9 cellular contexts compared by ENCODE assay signal in the genomic region with DNA sequence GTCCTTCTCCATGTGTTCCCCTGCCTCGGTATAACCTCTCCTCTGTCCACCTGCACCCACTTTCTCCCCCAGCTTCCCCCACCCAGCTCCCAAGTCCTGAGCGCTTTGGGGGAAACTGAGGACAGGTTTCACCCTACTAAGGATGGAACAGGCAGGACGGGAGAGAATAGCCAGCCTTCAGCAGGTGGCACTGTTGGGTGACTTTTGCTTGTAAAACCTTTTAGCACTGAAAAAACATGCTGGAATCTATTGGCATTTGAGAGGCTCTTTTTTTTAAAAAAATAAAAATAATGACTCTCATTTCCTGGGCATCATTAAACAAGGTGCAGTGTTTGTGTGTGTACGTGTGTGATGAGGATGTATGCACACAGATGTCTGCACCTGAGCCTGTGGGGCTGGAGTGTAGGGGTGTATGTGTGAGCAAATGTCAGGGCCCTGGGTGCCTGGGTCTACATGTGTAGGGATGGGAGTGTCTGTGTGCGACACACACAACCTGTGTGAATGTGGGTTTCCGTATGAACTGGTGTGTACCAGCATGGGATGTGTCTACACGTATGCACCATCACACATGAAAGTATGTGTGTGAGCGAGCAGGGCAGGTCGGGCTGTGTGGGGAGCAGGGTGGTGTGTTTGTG.
DNase-seq lines count a peak whose midpoint lies in the region; ATAC-seq and TF ChIP-seq lines count a peak whose summit lies in the region.
"Had no signal": no experiment of that assay in that cellular context is flagged by ENCODE, and none has a peak within 500 bp of the region (broad histone marks: within the 10 kb centered on the region; RNA-seq: fewer than 3 reads in every experiment).

No MANE protein-coding gene starts in this region.

- H2BK12ac ChIP-seq in mesenchymal stem cell (ENCODE audit: low read length in 2 of 2) = peak overlapping the region in 1 of 2 experiments; percentile 70

- peak overlapping the region; percentile 66 for H2AK5ac ChIP-seq in mesenchymal stem cell (ENCODE audit: low read length, severe bottlenecking)

- peak overlapping the region in 1 of 2 experiments; percentile 24 for H3K4ac ChIP-seq in mesenchymal stem cell (ENCODE audit: low read depth in 1 of 2, low read length in 2 of 2)

- no peak overlapping the region for H3K4me3 ChIP-seq in A673 (ENCODE audit: low read depth, low read length, poor library complexity, severe bottlenecking)
- H3K4me3 ChIP-seq in NT2/D1 (ENCODE audit: insufficient read length, low read depth) = no peak overlapping the region
- H3K4me3 ChIP-seq in mesenchymal stem cell (ENCODE audit: insufficient read depth in 1 of 2, low read depth in 1 of 2, low read length in 2 of 2) = no peak overlapping the region
- H3K4me3 ChIP-seq: HAP-1 had no signal

- no peak overlapping the region for H3K9ac ChIP-seq in NT2/D1 (ENCODE audit: insufficient read length, low read depth)
- peak overlapping the region; percentile 62 for H3K9ac ChIP-seq in mesenchymal stem cell (ENCODE audit: low read length)

- no peak overlapping the region for H2BK15ac ChIP-seq in mesenchymal stem cell (ENCODE audit: low read depth, poor library complexity, severe bottlenecking)

- no peak overlapping the region for H3K23ac ChIP-seq in mesenchymal stem cell (ENCODE audit: low read length in 2 of 2)

- TF ChIP-seq CTCF in A673 (conservative IDR thresholded peaks at IDR 0.05; ENCODE audit: low read depth, low read length) = peak; percentile 73

- H3K9me3 ChIP-seq in A673 (ENCODE audit: low read depth, low read length, poor library complexity, severe bottlenecking) (no peaks in the 10 kb centered on the region), NT2/D1 (ENCODE audit: insufficient read depth, low read length) (no peaks in the 10 kb centered on the region), mesenchymal stem cell (ENCODE audit: control insufficient read depth, low read length) (no peaks in the 10 kb centered on the region)
- H3K9me3 ChIP-seq: HAP-1 had no signal

- H3K14ac ChIP-seq in mesenchymal stem cell (ENCODE audit: low read length in 2 of 2) = peak overlapping the region in 1 of 2 experiments; percentile 68

- BruUV-seq in A673 (replicated peaks; lab: Mats Ljungman, UMichigan) = no TSS peak

- no peak overlapping the region for H3K27ac ChIP-seq in A673 (ENCODE audit: low read depth, low read length, poor library complexity, severe bottlenecking)
- no peak overlapping the region for H3K27ac ChIP-seq in mesenchymal stem cell (ENCODE audit: low read length, poor library complexity, severe bottlenecking)

- intact Hi-C loops in A673 (cut with micrococcal nuclease; ENCODE audit: unreplicated experiment) = loop anchor here (5.0 kb wide), 1 partner anchor 986 kb away; no protein-coding TSS in a partner anchor

- H3K4me1 ChIP-seq in A673 (ENCODE audit: insufficient read depth, low read length, poor library complexity, severe bottlenecking) (peaks cover 26% of the 10 kb centered on the region), NT2/D1 (ENCODE audit: insufficient read depth, insufficient read length) (peaks cover 10% of the 10 kb centered on the region), mesenchymal stem cell (ENCODE audit: control insufficient read depth, insufficient read depth, low read depth, low read length) (peaks cover 20% of the 10 kb centered on the region)
- H3K4me1 ChIP-seq: HAP-1 had no signal

- WGBS in mesenchymal stem cell = 81% methylated on average over 9 of the region's 9 CpGs

- no peaks in the 10 kb centered on the region for H3K79me1 ChIP-seq in mesenchymal stem cell (replicated peaks; ENCODE audit: low read length, poor library complexity, severe bottlenecking)

- H3K18ac ChIP-seq in mesenchymal stem cell (ENCODE audit: low read depth in 1 of 2, low read length in 2 of 2) = peak overlapping the region in 1 of 2 experiments; percentile 54

- DNase-seq in A673 (ENCODE audit: low spot score) = peak; percentile 39
- DNase-seq in GM03348 (ENCODE audit: low spot score) = peak; percentile 83
- DNase-seq in NT2/D1 (ENCODE audit: low read depth, low spot score) = peak; percentile 8
- DNase-seq in dermis blood vessel endothelial cell = peak; percentile 66
- peak; percentile 66 for DNase-seq in mesenchymal stem cell
- no peak for DNase-seq in activated CD8-positive, alpha-beta memory T cell treated with anti-CD3 and anti-CD28 coated beads for 24 hours
- DNase-seq in NCI-H2227 (lab: John Stamatoyannopoulos, UW; ENCODE audit: unreplicated experiment) = no peak

- no peak overlapping the region for H3K4me2 ChIP-seq in mesenchymal stem cell (ENCODE audit: low read length, poor library complexity, severe bottlenecking)

- H2BK5ac ChIP-seq in mesenchymal stem cell (ENCODE audit: low read depth, low read length, poor library complexity, severe bottlenecking) = no peak overlapping the region

- H2BK120ac ChIP-seq in mesenchymal stem cell (ENCODE audit: low read depth, low read length) = no peak overlapping the region

- peak overlapping the region; percentile 70 for H4K91ac ChIP-seq in mesenchymal stem cell (ENCODE audit: low read length)

- H4K8ac ChIP-seq in mesenchymal stem cell (ENCODE audit: low read length) = no peak overlapping the region

- no peak overlapping the region for H2AFZ ChIP-seq in mesenchymal stem cell (ENCODE audit: low read depth, low read length)

- H3K27me3 ChIP-seq in A673 (replicated peaks; ENCODE audit: insufficient read depth, low read depth, low read length, poor library complexity) (no peaks in the 10 kb centered on the region), NT2/D1 (ENCODE audit: insufficient read depth, insufficient read length) (no peaks in the 10 kb centered on the region), mesenchymal stem cell (ENCODE audit: control insufficient read depth in 1 of 2, insufficient read depth in 1 of 2, low read length in 2 of 2) (no peaks in the 10 kb centered on the region)

- POLR2A ChIA-PET in A673 (lab: Charles Lee; ENCODE audit: low non-redundant PET) = no interaction called here

- H3K36me3 ChIP-seq in A673 (ENCODE audit: insufficient read depth, low read length, poor library complexity, severe bottlenecking) = no peaks in the 10 kb centered on the region
- no peaks in the 10 kb centered on the region for H3K36me3 ChIP-seq in NT2/D1 (ENCODE audit: insufficient read depth, insufficient read length, low read length)
- H3K36me3 ChIP-seq in mesenchymal stem cell (ENCODE audit: control insufficient read depth in 1 of 2, insufficient read depth in 2 of 2, low read depth in 1 of 2, low read length in 2 of 2) = no peaks in the 10 kb centered on the region
- H3K36me3 ChIP-seq: HAP-1 had no signal

- CTCF ChIA-PET in A673 (lab: Charles Lee) = interaction anchor here (0.6 kb wide), 1 partner anchor 856 kb away, joined by 7 read pairs; no protein-coding TSS in a partner anchor

- ATAC-seq in GM19328 (IDR thresholded peaks at IDR 0.05; ENCODE audit: unreplicated experiment) = no peak

Comparison
In these comparisons a context has a peak if more than half of its experiments do, and no peak if none do; other contexts are left out.
1. DNase-seq: peak in A673 (single experiment), GM03348 (single experiment), NT2/D1 (single experiment), dermis blood vessel endothelial cell (single experiment) and mesenchymal stem cell (single experiment); none in activated CD8-positive, alpha-beta memory T cell treated with anti-CD3 and anti-CD28 coated beads for 24 hours (single experiment) and NCI-H2227 (single experiment).